8 cellular contexts compared by ENCODE assay signal in the genomic region with DNA sequence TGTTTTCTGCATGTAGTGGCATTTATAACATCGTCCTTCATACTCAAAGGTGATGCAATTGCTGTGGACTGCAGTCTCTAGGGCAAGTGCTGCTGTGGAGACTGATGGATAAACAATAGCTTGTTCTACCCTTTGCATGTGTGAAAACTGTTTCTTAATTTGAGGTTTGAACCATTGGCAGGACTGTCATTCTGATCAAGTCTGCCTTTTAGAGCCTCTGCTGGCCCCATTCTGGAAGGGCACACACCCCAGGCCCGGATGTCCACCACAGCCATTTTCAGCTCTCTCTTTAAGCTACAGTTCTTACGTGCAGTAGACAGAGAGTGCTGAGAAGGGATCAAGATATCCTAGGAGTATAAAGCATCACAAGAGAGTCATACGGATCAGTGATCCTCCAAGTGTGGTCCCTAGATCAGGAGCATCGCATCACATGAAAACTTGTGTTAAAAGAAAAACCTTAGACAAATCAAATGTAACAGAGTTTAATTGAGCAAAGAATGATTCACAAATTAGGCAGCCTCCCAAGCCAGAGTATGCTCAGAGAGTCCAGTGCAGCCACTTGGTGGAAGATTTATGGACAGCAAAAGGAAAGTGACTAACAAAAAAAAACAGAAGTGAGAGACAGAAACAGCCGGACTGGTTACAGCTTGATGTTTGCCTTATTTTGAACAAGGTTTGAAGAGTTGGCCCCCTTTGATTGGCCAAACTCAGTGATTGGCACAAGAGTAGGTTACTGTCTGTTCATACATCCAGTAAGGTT. TPM values are rescaled to one million over a fixed set of nuclear protein-coding genes. Genes with fewer than 3 reads are reported as not detected.
DNase-seq lines count a peak whose midpoint lies in the region; ATAC-seq and TF ChIP-seq lines count a peak whose summit lies in the region.

No MANE protein-coding gene starts in this region.

- peaks cover 9% of the 10 kb centered on the region for H3K4me1 ChIP-seq in IMR-90 (ENCODE audit: control insufficient read depth, insufficient read depth, low read length)
- peaks cover 0 to 7% of the 10 kb centered on the region in 2 donors for H3K4me1 ChIP-seq in thyroid gland

- TF ChIP-seq POLR2A in IMR-90 (IDR thresholded peaks at IDR 0.05; ENCODE audit: low read depth, low read length): no peak
- TF ChIP-seq POLR2A in thyroid gland (IDR thresholded peaks at IDR 0.05): no peak

- no peak for TF ChIP-seq RAD21 in IMR-90 (IDR thresholded peaks at IDR 0.05; ENCODE audit: low read length)

- no peaks in the 10 kb centered on the region for H3K79me1 ChIP-seq in IMR-90 (ENCODE audit: low read depth in 1 of 2, low read length in 2 of 2)

- H4K91ac ChIP-seq in IMR-90 (ENCODE audit: insufficient read depth, low read depth, low read length): no peak overlapping the region

- peak overlapping the region; percentile 19 for H2AFZ ChIP-seq in IMR-90 (replicated peaks; ENCODE audit: low read length, poor library complexity)

- 0 out of 4 replicates have a peak overlapping the region, but pooled peaks of 1 of the 2 experiments have one; percentile 58 for H4K8ac ChIP-seq in IMR-90 (ENCODE audit: low read depth in 2 of 2, low read length in 2 of 2)

- no peak overlapping the region for H3K14ac ChIP-seq in IMR-90 (replicated peaks; ENCODE audit: low read depth, low read length)

- H3K4me3 ChIP-seq in IMR-90 (ENCODE audit: insufficient read depth, low read depth, low read length) (no peak overlapping the region), choroid plexus epithelial cell (ENCODE audit: low read depth, low read length) (no peak overlapping the region), thyroid gland (replicated peaks in 1 of 3) (no peak overlapping the region)

- H2BK120ac ChIP-seq in IMR-90 (ENCODE audit: low read depth, low read length): peak overlapping the region; percentile 61

- no peaks in the 10 kb centered on the region for H3K9me3 Mint-ChIP-seq in nephron progenitor cell

- peak overlapping the region; percentile 73 for H3K27ac Mint-ChIP-seq in nephron progenitor cell

- intact Hi-C loops in IMR-90 (cut with micrococcal nuclease) (no loop called here), thyroid gland (cut with DNase I) (no loop called here)

- no peak overlapping the region for H3K4me3 Mint-ChIP-seq in nephron progenitor cell

- H3K9me3 ChIP-seq in IMR-90 (ENCODE audit: control insufficient read depth, insufficient read depth, low read length) (no peaks in the 10 kb centered on the region), thyroid gland (no peaks in the 10 kb centered on the region)

- peak; percentile 66 for ATAC-seq in GM21717 (IDR thresholded peaks at IDR 0.05; ENCODE audit: unreplicated experiment)
- ATAC-seq in IMR-90 (ENCODE audit: low read depth): peak; percentile 61

- H3K18ac ChIP-seq in IMR-90 (ENCODE audit: low read depth, low read length): peak overlapping the region; percentile 49; the same call in 1 of the 2 replicates

- peak overlapping the region; percentile 6 for H2BK20ac ChIP-seq in IMR-90 (ENCODE audit: low read depth, low read length)

- no CpG with 5 or more reads among the region's 6 CpGs for WGBS in IMR-90 (ENCODE audit: extremely low coverage in 2 of 2, insufficient read length in 1 of 2), 2 experiments
- WGBS in thyroid gland, 2 donors: 55% methylated on average over 6 of the region's 6 CpGs

- H3K4me1 Mint-ChIP-seq in nephron progenitor cell: peaks cover 9% of the 10 kb centered on the region

- H3K4me2 ChIP-seq in IMR-90 (ENCODE audit: low read depth, low read length): peak overlapping the region; percentile 40

- no peak overlapping the region for H4K5ac ChIP-seq in IMR-90 (ENCODE audit: low read depth, low read length)

- H2BK15ac ChIP-seq in IMR-90 (ENCODE audit: low read depth, low read length): no peak overlapping the region; the same call in 2 of the 3 replicates

- no peak overlapping the region for H3K9ac ChIP-seq in IMR-90 (ENCODE audit: low read depth, low read length)

- no peak overlapping the region for H2AK9ac ChIP-seq in IMR-90 (replicated peaks; ENCODE audit: low read depth, low read length, poor library complexity)

- no peak overlapping the region; the same call in 1 of the 2 replicates for H3K56ac ChIP-seq in IMR-90 (ENCODE audit: extremely low read depth, insufficient read depth, low read length)

- H4K20me1 ChIP-seq in IMR-90 (ENCODE audit: insufficient read depth, low read length): no peaks in the 10 kb centered on the region

- dilution Hi-C loops in IMR-90 (cut with HindIII; ENCODE audit: low sequenced_read_pairs, unreplicated experiment): no loop called here

- in situ Hi-C loops in IMR-90 (cut with MboI; ENCODE audit: low sequenced_read_pairs): no loop called here

- peak overlapping the region; percentile 29; the same call in 1 of the 2 replicates for H3K23ac ChIP-seq in IMR-90 (ENCODE audit: low read depth, low read length)

- H2AK5ac ChIP-seq in IMR-90 (ENCODE audit: low read depth, low read length): no peak overlapping the region

- H3K27me3 ChIP-seq in IMR-90 (ENCODE audit: control insufficient read depth, insufficient read depth, low read length) (no peaks in the 10 kb centered on the region), thyroid gland (no peaks in the 10 kb centered on the region)

- H3K27ac ChIP-seq in IMR-90 (ENCODE audit: insufficient read depth, low read length) (peak overlapping the region; percentile 11; the same call in 1 of the 2 replicates), thyroid gland (no peak overlapping the region)

- POLR2A ChIA-PET in IMR-90 (lab: Charles Lee; ENCODE audit: unreplicated experiment): interaction anchor here (0.5 to 1.4 kb wide), 2 partner anchors 92 to 594 kb away, joined by 3 to 4 read pairs; partner anchors contain the start of gene NT5DC1

- no peak for TF ChIP-seq CTCF in IMR-90 (conservative IDR thresholded peaks at IDR 0.05; ENCODE audit: low read depth, low read length)
- no peak for TF ChIP-seq CTCF in choroid plexus epithelial cell (conservative IDR thresholded peaks at IDR 0.05; ENCODE audit: low read depth, low read length)
- no peak for TF ChIP-seq CTCF in nephron progenitor cell (IDR thresholded peaks at IDR 0.05)
- TF ChIP-seq CTCF in thyroid gland (IDR thresholded peaks at IDR 0.05): no peak

- CTCF ChIA-PET in IMR-90 (lab: Yijun Ruan, JAX): interaction anchor here (0.6 to 1.8 kb wide), 5 partner anchors 52 to 104 kb away, joined by 3 to 14 read pairs (median 3); partner anchors contain the start of gene FRK

- H3K4ac ChIP-seq in IMR-90 (ENCODE audit: low read depth, low read length): peak overlapping the region; percentile 42

- no peaks in the 10 kb centered on the region for H3K27me3 Mint-ChIP-seq in nephron progenitor cell (ENCODE audit: low read depth, poor library complexity)

- peak; percentile 5 for DNase-seq in CD1c-positive myeloid dendritic cell (ENCODE audit: extremely low spot score)
- peak; percentile 58 for DNase-seq in IMR-90
- DNase-seq in choroid plexus epithelial cell (ENCODE audit: low read depth): peak; percentile 64
- no peak for DNase-seq in nephron progenitor cell
- no peak for DNase-seq in DMS79 treated with DMSO at 0.1 percent for 48 hours (lab: John Stamatoyannopoulos, UW)
- no peak for DNase-seq in thyroid gland
- DNase-seq in AML-193 (lab: John Stamatoyannopoulos, UW): no peak

- no peaks in the 10 kb centered on the region for H3K36me3 ChIP-seq in IMR-90 (ENCODE audit: control insufficient read depth, insufficient read depth, low read length)
- no peaks in the 10 kb centered on the region for H3K36me3 ChIP-seq in thyroid gland

- H3K9me1 ChIP-seq in IMR-90 (ENCODE audit: insufficient read depth, low read length): peaks cover 3% of the 10 kb centered on the region; the same call in 1 of the 2 replicates

- no TSS peak for BruUV-seq in IMR-90 (replicated peaks; lab: Mats Ljungman, UMichigan)

- no peaks in the 10 kb centered on the region for H3K36me3 Mint-ChIP-seq in nephron progenitor cell (ENCODE audit: low read depth)

- peak overlapping the region; percentile 52 for H2BK5ac ChIP-seq in IMR-90 (ENCODE audit: low read depth, low read length, poor library complexity, severe bottlenecking)

TF ChIP-seq in IMR-90, 13 proteins besides CTCF, POLR2A, EP300 and RAD21:
- no peak for TF ChIP-seq MXI1 (IDR thresholded peaks at IDR 0.05; ENCODE audit: borderline replicate concordance, low read depth, low read length)
- TF ChIP-seq CEBPB (IDR thresholded peaks at IDR 0.05; ENCODE audit: low read depth, low read length): peak; percentile 93
- 0 out of 2 replicates have a peak, but pooled peaks have one; percentile 17 for TF ChIP-seq BHLHE40 (IDR thresholded peaks at IDR 0.05; ENCODE audit: low read depth, low read length)
- TF ChIP-seq FOS (IDR thresholded peaks at IDR 0.05; ENCODE audit: low read depth, low read length): no peak
TF ChIP-seq in IMR-90: peak in this region for 2.

RNA-seq across cellular contexts. Expression of gene FRK, which starts 52.0 kb away (rescaled TPM):
- total RNA-seq in IMR-90 (2012; rRNA removed) (under 0.01 TPM in 2 replicates), thyroid gland (1 to 10 TPM; 1.2 to 3.5 (median 2.4) TPM)
- under 0.01 and 0.02 TPM in 2 replicates for polyA plus RNA-seq in IMR-90 (2012; rRNA removed)
- 0.01 TPM in 1 of 2 replicates, not detected in the other for polyA plus RNA-seq in IMR-90 (2012; cell fraction: cytosol; rRNA removed)
- 0.02 and 0.09 TPM in 2 replicates for polyA plus RNA-seq in IMR-90 (2012; cell fraction: nucleus; rRNA removed; ENCODE audit: low replicate concordance)

Comparison
In these comparisons a context has a peak if more than half of its experiments do, and no peak if none do; other contexts are left out.
1. DNase-seq: peak in CD1c-positive myeloid dendritic cell (single experiment), IMR-90 (single experiment) and choroid plexus epithelial cell (single experiment); none in nephron progenitor cell (single experiment), DMS79 treated with DMSO at 0.1 percent for 48 hours (single experiment), thyroid gland (0 of 2) and AML-193 (0 of 2).